ENCODE assay signal across 1 cellular context in genomic region chr16:72947379-72948237, GRCh38.
TF ChIP-seq lines count a peak whose summit lies in the region.

No MANE protein-coding gene starts in this region.

TF ChIP-seq in HepG2, 621 proteins besides CTCF, POLR2A, EP300 and RAD21 (continued from another document and continues in another):
- TF ChIP-seq GPBP1L1 (CRISPR knock-in tag; IDR thresholded peaks at IDR 0.05) (no peak), CHCHD3 (CRISPR knock-in tag; IDR thresholded peaks at IDR 0.05) (no peak), ZNF451 (CRISPR knock-in tag; IDR thresholded peaks at IDR 0.05) (no peak), ZNF839 (CRISPR knock-in tag; IDR thresholded peaks at IDR 0.05; ENCODE audit: borderline replicate concordance) (no peak), RELA (CRISPR knock-in tag; IDR thresholded peaks at IDR 0.05) (no peak), KDM5A (IDR thresholded peaks at IDR 0.05; ENCODE audit: borderline replicate concordance, low read length) (no peak), ZBTB26 (CRISPR knock-in tag; IDR thresholded peaks at IDR 0.05; ENCODE audit: borderline replicate concordance) (no peak), ZNF121 (CRISPR knock-in tag; IDR thresholded peaks at IDR 0.05) (no peak), KDM1A (CRISPR knock-in tag; IDR thresholded peaks at IDR 0.05) (peak; percentile 48; the same call in 1 of the 2 replicates), ZNF280D (CRISPR knock-in tag; IDR thresholded peaks at IDR 0.05) (no peak), ZNF446 (CRISPR knock-in tag; IDR thresholded peaks at IDR 0.05) (no peak), DNMT3B (CRISPR knock-in tag; conservative IDR thresholded peaks at IDR 0.05) (no peak), MLXIP (CRISPR knock-in tag; IDR thresholded peaks at IDR 0.05; ENCODE audit: borderline replicate concordance) (no peak), ZFP37 (CRISPR knock-in tag; IDR thresholded peaks at IDR 0.05; ENCODE audit: borderline replicate concordance) (no peak), MIXL1 (CRISPR knock-in tag; IDR thresholded peaks at IDR 0.05) (peak; percentile 99), THAP11 (CRISPR knock-in tag; IDR thresholded peaks at IDR 0.05) (peak; percentile 20; the same call in 1 of the 2 replicates), ZNF124 (CRISPR knock-in tag; IDR thresholded peaks at IDR 0.05) (no peak), ZNF776 (CRISPR knock-in tag; IDR thresholded peaks at IDR 0.05) (no peak), NCOR1 (IDR thresholded peaks at IDR 0.05; ENCODE audit: borderline replicate concordance, low read length) (peak; percentile 81), SATB2 (CRISPR knock-in tag; IDR thresholded peaks at IDR 0.05) (0 out of 2 replicates have a peak, but pooled peaks have one; percentile 36), SKI (IDR thresholded peaks at IDR 0.05; ENCODE audit: partially characterized antibody) (peak; percentile 89), ATF6 (CRISPR knock-in tag; conservative IDR thresholded peaks at IDR 0.05) (no peak), NFYB (CRISPR knock-in tag; IDR thresholded peaks at IDR 0.05) (no peak), MED8 (CRISPR knock-in tag; IDR thresholded peaks at IDR 0.05; ENCODE audit: insufficient replicate concordance) (no peak), ZNF362 (CRISPR knock-in tag; IDR thresholded peaks at IDR 0.05; ENCODE audit: borderline replicate concordance) (peak; percentile 60; the same call in 1 of the 2 replicates), JUND (CRISPR knock-in tag; IDR thresholded peaks at IDR 0.05) (peak; percentile 39; the same call in 1 of the 2 replicates), AKNA (CRISPR knock-in tag; IDR thresholded peaks at IDR 0.05; ENCODE audit: borderline replicate concordance) (no peak), HOMEZ (CRISPR knock-in tag; IDR thresholded peaks at IDR 0.05; ENCODE audit: low read depth) (peak; percentile 83), ZNF512 (CRISPR knock-in tag; IDR thresholded peaks at IDR 0.05) (no peak), ZNF780A (CRISPR knock-in tag; IDR thresholded peaks at IDR 0.05) (no peak), KAT7 (CRISPR knock-in tag; IDR thresholded peaks at IDR 0.05; ENCODE audit: borderline replicate concordance) (no peak), CHD2 (IDR thresholded peaks at IDR 0.05; ENCODE audit: low read depth, low read length) (no peak), MXD4 (CRISPR knock-in tag; IDR thresholded peaks at IDR 0.05) (peak; percentile 75), HNF4G (IDR thresholded peaks at IDR 0.05; ENCODE audit: borderline replicate concordance, low read depth, low read length) (peak; percentile 95), HNF4G (CRISPR knock-in tag; IDR thresholded peaks at IDR 0.05; ENCODE audit: borderline replicate concordance, low read depth) (peak; percentile 86; the same call in 1 of the 2 replicates), ZNF784 (CRISPR knock-in tag; IDR thresholded peaks at IDR 0.05; ENCODE audit: borderline replicate concordance) (0 out of 2 replicates have a peak, but pooled peaks have one; percentile 40), ZNF383 (CRISPR knock-in tag; IDR thresholded peaks at IDR 0.05; ENCODE audit: borderline replicate concordance) (no peak)
